In the genomic region with DNA sequence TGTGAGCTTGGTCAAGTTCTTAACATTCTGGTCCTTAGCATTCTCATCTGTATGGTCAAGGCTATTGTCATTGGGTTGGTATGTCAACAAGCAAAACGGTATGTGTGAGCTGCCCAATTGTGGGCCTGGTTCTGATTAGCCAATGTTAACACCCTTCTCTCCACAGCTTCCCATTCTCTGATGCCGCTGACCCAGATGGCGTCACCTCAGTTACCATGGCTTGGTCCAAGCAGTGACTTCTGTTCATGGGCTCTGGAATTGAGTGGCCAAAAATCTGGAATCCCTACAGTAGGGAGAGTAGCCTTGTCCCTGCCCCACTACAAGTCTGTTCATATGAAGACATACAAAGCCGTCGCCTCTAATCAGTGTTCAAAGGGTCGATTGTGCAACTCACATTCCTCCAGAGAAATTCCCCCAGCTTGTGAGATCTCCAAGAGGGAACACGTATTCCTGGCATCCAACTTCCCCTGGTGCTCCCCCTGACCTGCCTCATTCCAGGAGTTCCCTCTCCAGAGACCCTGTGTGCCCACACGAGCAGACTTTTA, we compare ENCODE assay signal across 17 cellular contexts. TPM values are rescaled to one million over a fixed set of nuclear protein-coding genes. Genes with fewer than 3 reads are reported as not detected.
A peak's percentile ranks its signal among the peaks of the same experiment; 100 is the strongest.
DNase-seq lines count a peak whose midpoint lies in the region; ATAC-seq and TF ChIP-seq lines count a peak whose summit lies in the region.
"Had no signal": no experiment of that assay in that cellular context is flagged by ENCODE, and none has a peak within 500 bp of the region (broad histone marks: within the 10 kb centered on the region; RNA-seq: fewer than 3 reads in every experiment).

No MANE protein-coding gene starts in this region.

- H3K27ac ChIP-seq in ACC112 (ENCODE audit: low read depth, low read length) (peak overlapping the region; percentile 19; the same call in 1 of the 2 replicates), SK-N-SH (ENCODE audit: low read depth in 2 of 2, low read length in 1 of 2) (no peak overlapping the region)
- H3K27ac ChIP-seq: psoas muscle, SJCRH30, transverse colon had no signal

- H3K4me1 ChIP-seq in ACC112 (ENCODE audit: control insufficient read depth, insufficient read depth, low read length, unreplicated experiment) (peaks cover 12% of the 10 kb centered on the region), SK-N-SH (ENCODE audit: control insufficient read depth in 1 of 2, insufficient read depth in 2 of 2, low read depth in 1 of 2, low read length in 1 of 2) (no peaks in the 10 kb centered on the region)
- H3K4me1 ChIP-seq: psoas muscle, SJCRH30 had no signal

- H3K9ac ChIP-seq in SK-N-SH: no peak overlapping the region

- POLR2A ChIA-PET in SK-N-SH (lab: Yijun Ruan, JAX): no interaction called here

- H3F3A ChIP-seq in SK-N-SH (replicated peaks; ENCODE audit: insufficient read depth): peaks cover 3% of the 10 kb centered on the region

- no peaks in the 10 kb centered on the region for H4K20me1 ChIP-seq in SK-N-SH (ENCODE audit: insufficient read depth)

- peaks cover 58% of the 10 kb centered on the region for H3K36me3 Mint-ChIP-seq in nephron progenitor cell (ENCODE audit: low read depth)
- H3K36me3 Mint-ChIP-seq in stimulated activated effector memory CD8-positive, alpha-beta T cell treated with anti-CD3 and anti-CD28 coated beads, Interleukin-12 subunit alpha, Interleukin-12 subunit beta, amount 100 ng/mL, for 72 hours: no peaks in the 10 kb centered on the region

- H3K36me3 ChIP-seq in ACC112 (ENCODE audit: insufficient read depth, low read length) (peaks cover 24% of the 10 kb centered on the region), SK-N-SH (replicated peaks in 1 of 2; ENCODE audit: control insufficient read depth in 1 of 2, insufficient read depth in 2 of 2, low read length in 1 of 2) (peaks cover 10 to 18% of the 10 kb centered on the region in 2 experiments)

- ATAC-seq in stimulated activated effector memory CD8-positive, alpha-beta T cell treated with anti-CD3 and anti-CD28 coated beads, Interleukin-12 subunit alpha, Interleukin-12 subunit beta, amount 100 ng/mL, for 72 hours: no peak
- ATAC-seq: activated CD4-positive, alpha-beta T cell treated with anti-CD3 and anti-CD28 coated beads for 36 hours; effector memory CD8-positive, alpha-beta T cell had no signal

- H3K79me2 ChIP-seq in ACC112 (ENCODE audit: control insufficient read depth, insufficient read depth, low read length, unreplicated experiment) (no peaks in the 10 kb centered on the region), SK-N-SH (ENCODE audit: insufficient read depth) (no peaks in the 10 kb centered on the region)

- peaks cover 5% of the 10 kb centered on the region; the same call in 1 of the 2 replicates for H3K27me3 ChIP-seq in ACC112 (ENCODE audit: insufficient read depth, low read length)
- no peaks in the 10 kb centered on the region for H3K27me3 ChIP-seq in SK-N-SH (ENCODE audit: insufficient read depth)
- H3K27me3 ChIP-seq: SJCRH30, transverse colon had no signal

- H3K27me3 Mint-ChIP-seq in nephron progenitor cell (ENCODE audit: low read depth, poor library complexity): peaks cover 11% of the 10 kb centered on the region

- H3K9me3 ChIP-seq in SK-N-SH: no peaks in the 10 kb centered on the region
- H3K9me3 ChIP-seq: psoas muscle, SJCRH30, transverse colon had no signal

- H3K4me3 Mint-ChIP-seq in nephron progenitor cell: no peak overlapping the region
- no peak overlapping the region for H3K4me3 Mint-ChIP-seq in stimulated activated effector memory CD8-positive, alpha-beta T cell treated with anti-CD3 and anti-CD28 coated beads, Interleukin-12 subunit alpha, Interleukin-12 subunit beta, amount 100 ng/mL, for 72 hours
- H3K4me3 Mint-ChIP-seq: activated CD4-positive, alpha-beta T cell treated with anti-CD3 and anti-CD28 coated beads for 36 hours; effector memory CD8-positive, alpha-beta T cell had no signal

- peak overlapping the region; percentile 93 for H3K27ac Mint-ChIP-seq in nephron progenitor cell
- no peak overlapping the region for H3K27ac Mint-ChIP-seq in stimulated activated effector memory CD8-positive, alpha-beta T cell treated with anti-CD3 and anti-CD28 coated beads, Interleukin-12 subunit alpha, Interleukin-12 subunit beta, amount 100 ng/mL, for 72 hours
- H3K27ac Mint-ChIP-seq: activated CD4-positive, alpha-beta T cell treated with anti-CD3 and anti-CD28 coated beads for 36 hours; effector memory CD8-positive, alpha-beta T cell had no signal

- TF ChIP-seq RAD21 in SK-N-SH (IDR thresholded peaks at IDR 0.05; ENCODE audit: low read length): no peak

- CTCF ChIA-PET in SK-N-SH (lab: Yijun Ruan, JAX): interaction anchor here (0.9 to 1.2 kb wide), 2 partner anchors 15 to 67 kb away, joined by 3 to 4 read pairs; partner anchors contain the start of gene MYO1D

- TF ChIP-seq CTCF in SK-N-SH (IDR thresholded peaks at IDR 0.05) (no peak), fibroblast of pulmonary artery (IDR thresholded peaks at IDR 0.05; ENCODE audit: low read length, missing control alignments) (no peak), nephron progenitor cell (IDR thresholded peaks at IDR 0.05) (no peak)

- H2AFZ ChIP-seq in ACC112 (ENCODE audit: low read length, unreplicated experiment) (no peak overlapping the region), SK-N-SH (ENCODE audit: low read depth) (no peak overlapping the region)

- peaks cover 23% of the 10 kb centered on the region for H3K4me1 Mint-ChIP-seq in nephron progenitor cell
- H3K4me1 Mint-ChIP-seq in stimulated activated effector memory CD8-positive, alpha-beta T cell treated with anti-CD3 and anti-CD28 coated beads, Interleukin-12 subunit alpha, Interleukin-12 subunit beta, amount 100 ng/mL, for 72 hours: no peaks in the 10 kb centered on the region
- H3K4me1 Mint-ChIP-seq: activated CD4-positive, alpha-beta T cell treated with anti-CD3 and anti-CD28 coated beads for 36 hours had no signal

- no peaks in the 10 kb centered on the region for H3K9me3 Mint-ChIP-seq in nephron progenitor cell
- H3K9me3 Mint-ChIP-seq in stimulated activated effector memory CD8-positive, alpha-beta T cell treated with anti-CD3 and anti-CD28 coated beads, Interleukin-12 subunit alpha, Interleukin-12 subunit beta, amount 100 ng/mL, for 72 hours: no peaks in the 10 kb centered on the region
- H3K9me3 Mint-ChIP-seq: effector memory CD8-positive, alpha-beta T cell had no signal

- H3K4me3 ChIP-seq in ACC112 (ENCODE audit: low read depth, low read length): no peak overlapping the region
- no peak overlapping the region for H3K4me3 ChIP-seq in SK-N-SH (ENCODE audit: low read depth in 2 of 2, low read length in 1 of 2)
- H3K4me3 ChIP-seq in fibroblast of pulmonary artery (replicated peaks; ENCODE audit: low read depth, low read length): no peak overlapping the region
- H3K4me3 ChIP-seq: psoas muscle, SJCRH30, transverse colon had no signal

- TF ChIP-seq EP300 in SK-N-SH (IDR thresholded peaks at IDR 0.05; ENCODE audit: borderline replicate concordance in 1 of 2, low read depth in 1 of 2, low read length in 1 of 2): no peak

- 81% methylated on average over 7 of the region's 8 CpGs for WGBS in SK-N-SH (ENCODE audit: low lambda C conversion rate)

- no peaks in the 10 kb centered on the region for H3K9me2 ChIP-seq in SK-N-SH

- no peak overlapping the region for H3K4me2 ChIP-seq in SK-N-SH

- DNase-seq in SK-N-SH: no peak
- peak; percentile 90 for DNase-seq in fibroblast of pulmonary artery (ENCODE audit: low read depth)
- DNase-seq in nephron progenitor cell: no peak
- no peak for DNase-seq in NCI-H2171 (lab: John Stamatoyannopoulos, UW)
- DNase-seq in midbrain (lab: John Stamatoyannopoulos, UW): no peak
- no peak for DNase-seq in NCI-H2081 (lab: John Stamatoyannopoulos, UW)
- DNase-seq in stimulated activated effector memory CD8-positive, alpha-beta T cell treated with anti-CD3 and anti-CD28 coated beads, Interleukin-12 subunit alpha, Interleukin-12 subunit beta, amount 100 ng/mL, for 72 hours (ENCODE audit: low spot score in 2 of 2): no peak
- DNase-seq: ACHN; activated CD4-positive, alpha-beta T cell treated with anti-CD3 and anti-CD28 coated beads for 36 hours; activated gamma-delta T cell treated with Interleukin-2 at 50 U/mL for 16 hours; effector memory CD8-positive, alpha-beta T cell; GOT3; NCI-H526 treated with DMSO at 0.1 percent for 48 hours; psoas muscle; SJCRH30; transverse colon had no signal

TF ChIP-seq in SK-N-SH, 30 proteins besides CTCF, POLR2A, EP300 and RAD21:
- TF ChIP-seq, protein P1, sequence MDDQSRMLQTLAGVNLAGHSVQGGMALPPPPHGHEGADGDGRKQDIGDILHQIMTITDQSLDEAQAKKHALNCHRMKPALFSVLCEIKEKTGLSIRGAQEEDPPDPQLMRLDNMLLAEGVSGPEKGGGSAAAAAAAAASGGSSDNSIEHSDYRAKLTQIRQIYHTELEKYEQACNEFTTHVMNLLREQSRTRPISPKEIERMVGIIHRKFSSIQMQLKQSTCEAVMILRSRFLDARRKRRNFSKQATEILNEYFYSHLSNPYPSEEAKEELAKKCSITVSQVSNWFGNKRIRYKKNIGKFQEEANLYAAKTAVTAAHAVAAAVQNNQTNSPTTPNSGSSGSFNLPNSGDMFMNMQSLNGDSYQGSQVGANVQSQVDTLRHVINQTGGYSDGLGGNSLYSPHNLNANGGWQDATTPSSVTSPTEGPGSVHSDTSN (IDR thresholded peaks at IDR 0.05): 0 out of 2 replicates have a peak, but pooled peaks have one; percentile 13
- TF ChIP-seq, protein P2, sequence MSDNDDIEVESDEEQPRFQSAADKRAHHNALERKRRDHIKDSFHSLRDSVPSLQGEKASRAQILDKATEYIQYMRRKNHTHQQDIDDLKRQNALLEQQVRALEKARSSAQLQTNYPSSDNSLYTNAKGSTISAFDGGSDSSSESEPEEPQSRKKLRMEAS (IDR thresholded peaks at IDR 0.05; ENCODE audit: low read depth): no peak

RNA-seq across cellular contexts. Expression of gene TMEM98, which starts 15.8 kb away (rescaled TPM):
- 167 and 196 TPM in 2 replicates for polyA plus RNA-seq in SK-N-SH (2012; rRNA removed)
- polyA plus RNA-seq in SK-N-SH (2012; cell fraction: cytosol; rRNA removed): 125 and 153 TPM in 2 replicates
- 133 and 177 TPM in 2 replicates for polyA plus RNA-seq in SK-N-SH (2012; cell fraction: nucleus; rRNA removed)

RNA-seq across cellular contexts. Expression of gene SPACA3, which starts 47.9 kb away (rescaled TPM):
- polyA plus RNA-seq in SK-N-SH (2012; rRNA removed): not detected in 2 replicates
- polyA plus RNA-seq in SK-N-SH (2012; cell fraction: cytosol; rRNA removed): not detected in 2 replicates
- not detected in 2 replicates for polyA plus RNA-seq in SK-N-SH (2012; cell fraction: nucleus; rRNA removed)
- polyA plus RNA-seq: psoas muscle had no signal
